In the genomic region with DNA sequence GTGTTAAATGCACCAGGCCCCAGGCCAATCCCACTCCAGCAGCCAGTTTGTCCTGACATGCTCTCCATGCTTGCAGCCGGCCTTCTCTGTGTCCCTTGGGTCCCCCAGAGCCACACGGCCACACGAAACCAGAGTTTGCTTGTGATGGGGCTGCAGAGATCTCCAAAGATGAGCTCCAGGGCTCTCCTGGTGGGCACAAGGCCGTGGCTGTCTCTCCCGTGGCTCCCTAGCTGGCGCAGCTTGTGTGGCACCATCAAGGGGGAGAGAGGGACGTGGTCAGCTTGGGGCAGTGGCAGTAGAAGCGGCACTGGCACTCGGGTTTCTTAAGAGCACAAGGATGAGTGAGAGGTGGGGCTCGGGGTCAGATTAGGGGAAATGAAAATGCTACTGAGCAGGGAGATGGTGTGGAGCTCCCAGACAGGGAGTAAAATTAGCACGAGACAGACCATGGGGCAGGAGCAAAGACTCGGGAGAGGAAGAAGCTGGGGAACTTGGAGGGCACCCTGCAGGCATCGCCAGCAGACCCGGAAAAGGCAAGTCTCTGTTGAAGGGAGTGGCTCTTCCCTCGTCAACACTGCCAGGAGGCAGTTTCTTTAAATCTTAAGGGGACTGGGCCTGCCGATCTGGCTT, we compare ENCODE assay signal across 20 cellular contexts.
"Had no signal": no experiment of that assay in that cellular context is flagged by ENCODE, and none has a peak within 500 bp of the region (broad histone marks: within the 10 kb centered on the region; RNA-seq: fewer than 3 reads in every experiment).

No MANE protein-coding gene starts in this region.

- DNase-seq: activated B cell treated with CpG ODN at 0.5 μM for 24 hours; activated CD4-positive, alpha-beta memory T cell treated with anti-CD3 and anti-CD28 coated beads, Interleukin-2, amount 10 ng/mL, durations not matched to agents 7 days and 5 days; activated CD4-positive, alpha-beta T cell treated with anti-CD3 and anti-CD28 coated beads for 48 hours; activated naive CD4-positive, alpha-beta T cell; activated naive CD8-positive, alpha-beta T cell treated with anti-CD3 and anti-CD28 coated beads for 36 hours; activated T-cell treated with anti-CD3 and anti-CD28 coated beads, Interleukin-2, amount 50 U/mL, for 1 hour; amniotic stem cell; endodermal cell; foreskin fibroblast; glutamatergic neuron; left ventricle myocardium superior; mesendoderm; naive thymus-derived CD8-positive, alpha-beta T cell; pancreas; stimulated activated CD8-positive, alpha-beta memory T cell treated with anti-CD3 and anti-CD28 coated beads, Interleukin-4, amount 100 ng/mL, for 48 hours; stimulated activated naive CD4-positive, alpha-beta T cell had no signal

- H3K27ac ChIP-seq: epithelial cell of prostate, pancreas, tibial nerve, vagina had no signal

- H3K4me1 ChIP-seq: pancreas, tibial nerve, vagina had no signal

- H3K9me3 ChIP-seq: pancreas, tibial nerve, vagina had no signal

- H3K4me3 ChIP-seq: pancreas, tibial nerve, vagina had no signal

- ATAC-seq: activated T-helper 17 cell treated with anti-CD3 and anti-CD28 coated beads, Interleukin-2, amount 50 U/mL, for 72 hours; left ventricle myocardium superior; naive thymus-derived CD8-positive, alpha-beta T cell; pancreas had no signal

- H3K27me3 ChIP-seq: pancreas, tibial nerve, vagina had no signal
